In the genomic region with DNA sequence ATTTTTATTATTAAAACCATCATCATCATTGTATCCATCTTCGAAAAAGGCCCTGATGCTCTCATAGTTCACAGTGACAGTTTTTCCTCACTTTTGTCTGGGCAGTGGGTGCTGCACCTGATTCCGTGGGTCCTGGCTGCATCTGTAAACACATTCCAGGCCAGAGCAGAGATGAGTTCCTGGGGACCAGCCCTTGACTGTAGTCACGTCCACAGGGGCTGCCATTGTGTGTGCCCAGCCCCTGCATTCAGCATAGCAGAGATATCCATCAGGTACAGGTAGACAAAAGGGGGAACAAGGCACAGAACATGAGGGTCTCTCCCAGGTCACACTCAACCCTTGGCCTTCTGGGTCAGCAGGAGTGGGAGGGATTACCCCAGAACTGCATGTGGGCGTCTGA, we compare ENCODE assay signal across 11 cellular contexts.
"Had no signal": no experiment of that assay in that cellular context is flagged by ENCODE, and none has a peak within 500 bp of the region (broad histone marks: within the 10 kb centered on the region; RNA-seq: fewer than 3 reads in every experiment).

No MANE protein-coding gene starts in this region.

- H3K27me3 Mint-ChIP-seq: stimulated activated naive CD8-positive, alpha-beta T cell treated with anti-CD3 and anti-CD28 coated beads, Interleukin-15, amount 100 ng/mL, for 72 hours had no signal

- H3K4me3 ChIP-seq: testis, upper lobe of right lung had no signal

- H3K9me3 ChIP-seq: testis, upper lobe of right lung had no signal

- H3K27ac ChIP-seq: testis, upper lobe of right lung had no signal

- DNase-seq: foreskin melanocyte; head of caudate nucleus; stimulated activated CD4-positive, alpha-beta T cell treated with anti-CD3 and anti-CD28 coated beads, Interleukin-12 subunit alpha, Interleukin-12 subunit beta, amount 100 ng/mL, for 4 hours; stimulated activated CD8-positive, alpha-beta memory T cell treated with anti-CD3 and anti-CD28 coated beads, Interleukin-4, amount 100 ng/mL, for 48 hours; stimulated activated naive CD8-positive, alpha-beta T cell treated with anti-CD3 and anti-CD28 coated beads, Interleukin-15, amount 100 ng/mL, for 72 hours; testis; upper lobe of right lung had no signal

- H3K4me3 Mint-ChIP-seq: nephron; stimulated activated naive CD8-positive, alpha-beta T cell treated with anti-CD3 and anti-CD28 coated beads, Interleukin-15, amount 100 ng/mL, for 72 hours had no signal

- H3K27me3 ChIP-seq: testis, upper lobe of right lung had no signal

- H3K9me3 Mint-ChIP-seq: activated naive CD4-positive, alpha-beta T cell treated with anti-CD3 and anti-CD28 coated beads, Interleukin-2, amount 50 U/mL, for 72 hours; activated T-helper 2 cell treated with anti-CD3 and anti-CD28 coated beads, Interferon-gamma antibody, Interleukin-2, Interleukin-4, amounts not matched to agents 10 μg/mL and 5 μg/mL and 100 μg/mL, durations not matched to agents 14 hours and 24 hours and 36 hours; nephron had no signal

- ATAC-seq: left lobe of liver; stimulated activated naive CD8-positive, alpha-beta T cell treated with anti-CD3 and anti-CD28 coated beads, Interleukin-15, amount 100 ng/mL, for 72 hours; upper lobe of right lung had no signal
